ENCODE assay signal across 11 cellular contexts in genomic region chr3:110413807-110414748, GRCh38.
A peak's percentile ranks its signal among the peaks of the same experiment; 100 is the strongest.
DNase-seq lines count a peak whose midpoint lies in the region; ATAC-seq, FAIRE-seq and TF ChIP-seq lines count a peak whose summit lies in the region.
"Had no signal": no experiment of that assay in that cellular context is flagged by ENCODE, and none has a peak within 500 bp of the region (broad histone marks: within the 10 kb centered on the region; RNA-seq: fewer than 3 reads in every experiment).

No MANE protein-coding gene starts in this region.

- no peak for TF ChIP-seq POLR2A in Peyer's patch (IDR thresholded peaks at IDR 0.05)

- intact Hi-C loops in pancreas (cut with DNase I), result no loop called here

- ATAC-seq in RWPE2 (ENCODE audit: low read depth) (peak; percentile 71), pancreas (peak in 3 of 4 donors; percentile 32 to 68 (median 65)), GM21381 (IDR thresholded peaks at IDR 0.05; ENCODE audit: unreplicated experiment) (no peak), HG03159 (IDR thresholded peaks at IDR 0.05; ENCODE audit: unreplicated experiment) (no peak)
- ATAC-seq: upper lobe of right lung had no signal

- peaks cover 25% of the 10 kb centered on the region for H3K4me1 ChIP-seq in RWPE2 (ENCODE audit: insufficient read depth, poor library complexity, severe bottlenecking)
- peaks cover 0 to 5% (median 0%) of the 10 kb centered on the region in 3 donors for H3K4me1 ChIP-seq in pancreas
- no peaks in the 10 kb centered on the region for H3K4me1 ChIP-seq in Peyer's patch
- H3K4me1 ChIP-seq: upper lobe of right lung had no signal

- H3K36me3 ChIP-seq in RWPE2 (ENCODE audit: low read depth) (no peaks in the 10 kb centered on the region), pancreas (no peaks in the 10 kb centered on the region), Peyer's patch (no peaks in the 10 kb centered on the region)
- H3K36me3 ChIP-seq: upper lobe of right lung had no signal

- 38 to 50% methylated on average over 4 of the region's 4 CpGs for WGBS in pancreas, 2 donors

- DNase-seq in COLO829 (ENCODE audit: low spot score), result peak; percentile 87
- DNase-seq in RWPE2 (ENCODE audit: low spot score), result no peak
- peak; percentile 92 for DNase-seq in fibroblast of pulmonary artery (ENCODE audit: low read depth)
- DNase-seq in pancreas, result no peak
- DNase-seq in caudate nucleus (lab: John Stamatoyannopoulos, UW), result no peak
- no peak for DNase-seq in Peyer's patch
- DNase-seq: NCI-H1694 treated with DMSO at 0.1 percent for 48 hours, upper lobe of right lung had no signal

- no peak overlapping the region for H3K4me3 ChIP-seq in RWPE2 (ENCODE audit: severe bottlenecking)
- H3K4me3 ChIP-seq in fibroblast of pulmonary artery (replicated peaks; ENCODE audit: low read depth, low read length), result no peak overlapping the region
- H3K4me3 ChIP-seq in pancreas, result no peak overlapping the region
- H3K4me3 ChIP-seq in Peyer's patch, result no peak overlapping the region
- H3K4me3 ChIP-seq: upper lobe of right lung had no signal

- FAIRE-seq in pancreas (lab: Jason Lieb, UNC), result no peak
- FAIRE-seq: D721Med had no signal

- peak overlapping the region; percentile 97 for H3K27ac ChIP-seq in RWPE2 (ENCODE audit: poor library complexity, severe bottlenecking)
- H3K27ac ChIP-seq in pancreas, result no peak overlapping the region
- H3K27ac ChIP-seq in caudate nucleus (ENCODE audit: low read depth, low read length), result no peak overlapping the region
- no peak overlapping the region for H3K27ac ChIP-seq in Peyer's patch
- H3K27ac ChIP-seq: upper lobe of right lung had no signal

- H3K9me3 ChIP-seq in RWPE2 (ENCODE audit: severe bottlenecking) (no peaks in the 10 kb centered on the region), pancreas (no peaks in the 10 kb centered on the region), Peyer's patch (no peaks in the 10 kb centered on the region)
- H3K9me3 ChIP-seq: upper lobe of right lung had no signal

- H3K27me3 ChIP-seq in RWPE2 (ENCODE audit: insufficient read depth, poor library complexity, severe bottlenecking) (no peaks in the 10 kb centered on the region), pancreas (no peaks in the 10 kb centered on the region), Peyer's patch (no peaks in the 10 kb centered on the region)
- H3K27me3 ChIP-seq: upper lobe of right lung had no signal

- no peak for TF ChIP-seq CTCF in RWPE2 (IDR thresholded peaks at IDR 0.05; ENCODE audit: poor library complexity, severe bottlenecking)
- no peak for TF ChIP-seq CTCF in fibroblast of pulmonary artery (IDR thresholded peaks at IDR 0.05; ENCODE audit: low read length, missing control alignments)
- TF ChIP-seq CTCF in pancreas (IDR thresholded peaks at IDR 0.05), result no peak
- no peak for TF ChIP-seq CTCF in Peyer's patch (IDR thresholded peaks at IDR 0.05)

Comparison
In these comparisons a context has a peak if more than half of its experiments do, and no peak if none do; other contexts are left out.
1. DNase-seq: peak in COLO829 (single experiment) and fibroblast of pulmonary artery (single experiment); none in RWPE2 (single experiment), pancreas (0 of 6), caudate nucleus (0 of 61) and Peyer's patch (0 of 3).
2. ATAC-seq: peak in RWPE2 (single experiment) and pancreas (3 of 4); none in GM21381 (single experiment) and HG03159 (single experiment).